Comparison of ENCODE assay signal across 1 cellular context in genomic region chr21:33368576-33368975, GRCh38.
TF ChIP-seq lines count a peak whose summit lies in the region.

No MANE protein-coding gene starts in this region.

TF ChIP-seq in H1, 55 proteins besides CTCF, POLR2A, EP300 and RAD21:
- no peak for TF ChIP-seq ATF3 (IDR thresholded peaks at IDR 0.05; ENCODE audit: insufficient read depth, low read depth, low read length)
- TF ChIP-seq ASH2L (IDR thresholded peaks at IDR 0.05; ENCODE audit: low read length) = no peak
- no peak for TF ChIP-seq HDAC2 (IDR thresholded peaks at IDR 0.05; ENCODE audit: borderline replicate concordance in 1 of 2, low read depth in 2 of 2, low read length in 2 of 2)
- TF ChIP-seq TAF1 (IDR thresholded peaks at IDR 0.05; ENCODE audit: low read depth, low read length) = peak; percentile 27; the same call in 1 of the 2 replicates
- TF ChIP-seq CBX8 (IDR thresholded peaks at IDR 0.05; ENCODE audit: borderline replicate concordance, low read depth, low read length) = no peak
- peak; percentile 56; the same call in 1 of the 2 replicates for TF ChIP-seq TEAD4 (IDR thresholded peaks at IDR 0.05; ENCODE audit: low read depth, low read length)
TF ChIP-seq in H1: peak in this region for 2.
